ENCODE assay signal across 25 cellular contexts in the genomic region with DNA sequence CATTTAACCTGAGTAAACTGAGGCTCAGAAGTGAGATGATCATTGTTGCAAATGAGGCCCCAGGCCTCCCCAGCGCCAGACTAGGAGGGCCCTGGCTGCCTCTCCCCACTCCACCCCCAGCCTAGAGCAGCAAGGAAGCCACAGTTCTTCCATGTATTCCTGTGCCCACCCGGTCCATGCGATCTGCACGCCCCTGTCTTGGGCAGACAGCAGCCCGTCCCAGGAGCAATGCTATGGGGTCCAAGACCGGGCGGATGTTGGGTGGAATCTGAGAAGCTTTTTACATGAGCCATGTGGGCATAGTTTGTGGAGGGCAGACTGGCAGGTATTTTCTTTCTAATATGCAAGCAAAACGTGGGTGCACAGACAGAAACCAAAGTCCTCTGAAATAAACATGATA. TPM values are rescaled to one million over a fixed set of nuclear protein-coding genes. Genes with fewer than 3 reads are reported as not detected.
"Had no signal": no experiment of that assay in that cellular context is flagged by ENCODE, and none has a peak within 500 bp of the region (broad histone marks: within the 10 kb centered on the region; RNA-seq: fewer than 3 reads in every experiment).

No MANE protein-coding gene starts in this region.

- H3K27me3 ChIP-seq: breast epithelium, gastrocnemius medialis, left lung, ovary, stomach had no signal

- H3K36me3 Mint-ChIP-seq: type B pancreatic cell had no signal

- H3K36me3 ChIP-seq: breast epithelium, gastrocnemius medialis, left lung, ovary, stomach had no signal

- FAIRE-seq: astrocyte, kidney had no signal

- H3K4me2 ChIP-seq: smooth muscle cell had no signal

- H3K4me3 Mint-ChIP-seq: activated CD4-positive, alpha-beta memory T cell treated with anti-CD3 and anti-CD28 coated beads, Interleukin-2, amount 10 ng/mL, durations not matched to agents 7 days and 5 days; activated CD4-positive, alpha-beta T cell treated with anti-CD3 and anti-CD28 coated beads for 36 hours; dendritic cell treated with granulocyte-macrophage colony-stimulating factor and Interleukin-4, amounts not matched to agents 40 ng/mL and 50 ng/mL, for 4 days; neural crest cell; stimulated activated effector memory CD8-positive, alpha-beta T cell treated with anti-CD3 and anti-CD28 coated beads, Interleukin-12 subunit alpha, Interleukin-12 subunit beta, amount 100 ng/mL, for 72 hours; type B pancreatic cell had no signal

- H3K27me3 Mint-ChIP-seq: activated CD4-positive, alpha-beta memory T cell treated with anti-CD3 and anti-CD28 coated beads, Interleukin-2, amount 10 ng/mL, durations not matched to agents 7 days and 5 days; activated CD4-positive, alpha-beta T cell treated with anti-CD3 and anti-CD28 coated beads for 36 hours; type B pancreatic cell had no signal

- H3K4me3 ChIP-seq: breast epithelium, gastrocnemius medialis, left lung, ovary, psoas muscle, smooth muscle cell, stomach had no signal

- H3K4me1 Mint-ChIP-seq: neural crest cell had no signal

- H3K4me1 ChIP-seq: breast epithelium, gastrocnemius medialis, psoas muscle had no signal

- H3K27ac ChIP-seq: breast epithelium, gastrocnemius medialis, left lung, ovary, psoas muscle, stomach had no signal

- H3K27ac Mint-ChIP-seq: activated CD4-positive, alpha-beta T cell treated with anti-CD3 and anti-CD28 coated beads for 36 hours; stimulated activated effector memory CD8-positive, alpha-beta T cell treated with anti-CD3 and anti-CD28 coated beads, Interleukin-12 subunit alpha, Interleukin-12 subunit beta, amount 100 ng/mL, for 72 hours; type B pancreatic cell had no signal

- H3K9me3 Mint-ChIP-seq: activated CD4-positive, alpha-beta memory T cell treated with anti-CD3 and anti-CD28 coated beads, Interleukin-2, amount 10 ng/mL, durations not matched to agents 7 days and 5 days; dendritic cell treated with granulocyte-macrophage colony-stimulating factor and Interleukin-4, amounts not matched to agents 40 ng/mL and 50 ng/mL, for 4 days; neural crest cell; stimulated activated effector memory CD8-positive, alpha-beta T cell treated with anti-CD3 and anti-CD28 coated beads, Interleukin-12 subunit alpha, Interleukin-12 subunit beta, amount 100 ng/mL, for 72 hours; type B pancreatic cell had no signal

- DNase-seq: activated CD4-positive, alpha-beta memory T cell treated with anti-CD3 and anti-CD28 coated beads, Interleukin-2, amount 10 ng/mL, durations not matched to agents 7 days and 5 days; activated CD4-positive, alpha-beta T cell treated with anti-CD3 and anti-CD28 coated beads for 36 hours; activated CD8-positive, alpha-beta memory T cell treated with anti-CD3 and anti-CD28 coated beads, Interleukin-2, amount 50 U/mL, for 48 hours; activated naive CD4-positive, alpha-beta T cell treated with Interleukin-2 at 50 U/mL for 16 hours; effector CD8-positive, alpha-beta T cell; gastrocnemius medialis; head of caudate nucleus; kidney; psoas muscle; stimulated activated CD4-positive, alpha-beta T cell treated with anti-CD3 and anti-CD28 coated beads, Interleukin-4, amount 100 ng/mL, for 24 hours; stomach had no signal

- H3K9me3 ChIP-seq: breast epithelium, gastrocnemius medialis, left lung, ovary, psoas muscle, stomach had no signal

RNA-seq across cellular contexts. Expression of a gene that starts 15.1 kb away (rescaled TPM):
- total RNA-seq: activated CD4-positive, alpha-beta memory T cell treated with anti-CD3 and anti-CD28 coated beads, Interleukin-2, amount 10 ng/mL, durations not matched to agents 7 days and 5 days; activated CD4-positive, alpha-beta T cell treated with anti-CD3 and anti-CD28 coated beads for 36 hours; astrocyte; breast epithelium; cerebellum; esophagus mucosa; gastrocnemius medialis; kidney; left lung; mononuclear cell; neural crest cell; ovary; psoas muscle; right cardiac atrium; smooth muscle cell; temporal lobe had no signal
- polyA plus RNA-seq: ovary, psoas muscle, stomach had no signal
